5 cellular contexts compared by ENCODE assay signal in the genomic region with DNA sequence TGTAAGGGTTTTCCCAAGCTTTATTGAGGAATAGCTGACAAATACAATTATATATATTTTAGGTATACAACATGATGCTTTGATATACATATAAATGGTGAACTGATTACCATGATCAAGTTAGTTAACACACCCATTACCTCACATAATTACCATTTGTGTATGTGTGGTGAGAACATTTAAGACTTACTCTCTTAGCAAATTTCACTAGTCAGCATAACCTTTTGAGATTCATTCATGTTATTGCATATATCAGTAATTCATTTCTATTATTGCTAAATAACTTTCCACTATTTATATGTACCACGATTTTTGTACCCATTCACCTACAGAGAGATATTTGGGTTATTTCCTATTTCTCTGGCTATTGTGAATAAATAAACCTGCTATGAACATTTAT.
"Had no signal": no experiment of that assay in that cellular context is flagged by ENCODE, and none has a peak within 500 bp of the region (broad histone marks: within the 10 kb centered on the region; RNA-seq: fewer than 3 reads in every experiment).

No MANE protein-coding gene starts in this region.

- H3K27ac ChIP-seq: HL-60, KMS-11 had no signal

- H3K4me2 ChIP-seq: KMS-11 had no signal

- FAIRE-seq: HTR-8/SVneo had no signal

- H3K9ac ChIP-seq: KMS-11 had no signal

- DNase-seq: KBM-7, KG1 had no signal
